Comparison of ENCODE assay signal across 8 cellular contexts in the genomic region with DNA sequence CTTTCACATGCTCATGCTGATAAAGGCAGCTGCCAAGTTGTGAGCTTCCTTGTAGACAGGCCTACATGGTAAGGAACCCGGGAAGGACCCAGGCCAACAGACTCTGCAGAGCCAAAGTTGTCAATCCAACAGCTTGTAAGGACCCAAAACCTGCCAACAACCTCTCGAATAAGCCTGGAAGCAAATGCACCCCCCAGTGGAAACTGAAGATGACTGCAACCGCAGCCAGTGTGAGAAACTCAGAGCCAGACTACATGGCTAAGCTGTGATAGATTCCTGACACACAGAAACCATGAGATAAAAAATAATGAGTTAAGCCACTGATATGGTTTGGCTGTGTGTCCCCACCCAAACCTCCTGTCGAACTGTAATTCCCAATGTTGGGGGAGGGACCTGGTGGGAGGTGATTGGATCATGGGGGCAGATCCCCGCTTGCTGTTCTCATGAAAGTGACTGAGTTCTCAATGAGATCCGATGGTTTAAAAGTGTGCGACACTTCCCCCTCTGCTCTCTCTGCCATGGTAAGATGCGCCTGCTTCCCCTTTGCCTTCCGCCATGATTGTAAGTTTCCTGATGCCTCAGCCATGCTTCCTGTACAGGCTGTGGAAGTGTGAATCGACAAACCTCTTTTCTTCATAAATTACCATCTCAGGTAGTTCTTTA. TPM values are rescaled to one million over a fixed set of nuclear protein-coding genes. Genes with fewer than 3 reads are reported as not detected.
DNase-seq lines count a peak whose midpoint lies in the region; ATAC-seq and TF ChIP-seq lines count a peak whose summit lies in the region.

No MANE protein-coding gene starts in this region.

- H3K4me1 Mint-ChIP-seq in activated CD4-positive, alpha-beta T cell treated with anti-CD3 and anti-CD28 coated beads, Interleukin-2, amount 10 ng/mL, durations not matched to agents 24 days and 14 days = no peaks in the 10 kb centered on the region

- no peaks in the 10 kb centered on the region for H3K9me3 ChIP-seq in stomach

- peaks cover 14% of the 10 kb centered on the region for H3K27me3 Mint-ChIP-seq in activated CD4-positive, alpha-beta T cell treated with anti-CD3 and anti-CD28 coated beads, Interleukin-2, amount 10 ng/mL, durations not matched to agents 24 days and 14 days

- no peak overlapping the region for H3K4me3 ChIP-seq in stomach

- TF ChIP-seq EP300 in stomach (IDR thresholded peaks at IDR 0.05) = no peak

- H3K9me3 Mint-ChIP-seq in activated CD4-positive, alpha-beta T cell treated with anti-CD3 and anti-CD28 coated beads, Interleukin-2, amount 10 ng/mL, durations not matched to agents 24 days and 14 days = no peaks in the 10 kb centered on the region

- peak; percentile 69 for DNase-seq in activated CD4-positive, alpha-beta T cell treated with anti-CD3 and anti-CD28 coated beads, Interleukin-2, amount 10 ng/mL, durations not matched to agents 24 days and 14 days
- no peak for DNase-seq in activated CD4-positive, alpha-beta T cell treated with anti-CD3 and anti-CD28 coated beads, Interleukin-2, amount 50 U/mL, for 1 hour
- DNase-seq in NCI-H226 = peak; percentile 28
- peak; percentile 60 for DNase-seq in cerebellar cortex (ENCODE audit: low spot score)
- DNase-seq in renal cortical epithelial cell (ENCODE audit: low read depth) = peak; percentile 53
- DNase-seq in stomach = no peak

- TF ChIP-seq POLR2A in stomach (IDR thresholded peaks at IDR 0.05) = no peak

- H3K4me3 Mint-ChIP-seq in activated CD4-positive, alpha-beta T cell treated with anti-CD3 and anti-CD28 coated beads, Interleukin-2, amount 10 ng/mL, durations not matched to agents 24 days and 14 days = no peak overlapping the region

- peaks cover 0 to 44% (median 13%) of the 10 kb centered on the region in 3 donors for H3K27me3 ChIP-seq in stomach

- H3K27ac ChIP-seq in stomach = no peak overlapping the region

- ATAC-seq in HG03108 (IDR thresholded peaks at IDR 0.05; ENCODE audit: unreplicated experiment) (no peak), GM21526 (IDR thresholded peaks at IDR 0.05; ENCODE audit: low FRiP score, unreplicated experiment) (no peak)

- no peaks in the 10 kb centered on the region for H3K36me3 ChIP-seq in stomach

- H3K4me1 ChIP-seq in stomach = no peaks in the 10 kb centered on the region

- WGBS in stomach, 5 donors = 48 to 58% (median 52%) methylated on average over 10 of the region's 10 CpGs

- peak in 2 of 7 experiments; percentile 9 to 26 for TF ChIP-seq CTCF in stomach (IDR thresholded peaks at IDR 0.05)

- intact Hi-C loops in activated CD4-positive, alpha-beta T cell treated with anti-CD3 and anti-CD28 coated beads, Interleukin-2, amount 10 ng/mL, durations not matched to agents 24 days and 14 days (cut with micrococcal nuclease) = no loop called here
- intact Hi-C loops in stomach (cut with DNase I; ENCODE audit: low total_unique reads) = no loop called here

- H3K36me3 Mint-ChIP-seq in activated CD4-positive, alpha-beta T cell treated with anti-CD3 and anti-CD28 coated beads, Interleukin-2, amount 10 ng/mL, durations not matched to agents 24 days and 14 days (ENCODE audit: low read depth) = no peaks in the 10 kb centered on the region

- H3K27ac Mint-ChIP-seq in activated CD4-positive, alpha-beta T cell treated with anti-CD3 and anti-CD28 coated beads, Interleukin-2, amount 10 ng/mL, durations not matched to agents 24 days and 14 days = no peak overlapping the region

RNA-seq across cellular contexts. Expression of a gene that starts 18.8 kb away (rescaled TPM):
- total RNA-seq in activated CD4-positive, alpha-beta T cell treated with anti-CD3 and anti-CD28 coated beads, Interleukin-2, amount 10 ng/mL, durations not matched to agents 24 days and 14 days = not detected in 2 replicates
- not detected in 2 replicates for total RNA-seq in renal cortical epithelial cell
- not detected for total RNA-seq in stomach
- not detected for polyA plus RNA-seq in stomach

RNA-seq across cellular contexts. Expression of a gene that starts 20.8 kb away (rescaled TPM):
- total RNA-seq in activated CD4-positive, alpha-beta T cell treated with anti-CD3 and anti-CD28 coated beads, Interleukin-2, amount 10 ng/mL, durations not matched to agents 24 days and 14 days = 0.58 and 0.64 TPM in 2 replicates
- total RNA-seq in renal cortical epithelial cell = 0.35 and 0.87 TPM in 2 replicates
- total RNA-seq in stomach = not detected
- polyA plus RNA-seq in stomach = 1 to 10 TPM; 1.1 to 2.5 (median 2.0) TPM

RNA-seq across cellular contexts. Expression of a gene that starts 23.2 kb away (rescaled TPM):
- total RNA-seq in activated CD4-positive, alpha-beta T cell treated with anti-CD3 and anti-CD28 coated beads, Interleukin-2, amount 10 ng/mL, durations not matched to agents 24 days and 14 days = not detected in 2 replicates
- total RNA-seq in renal cortical epithelial cell (not detected in 2 replicates), stomach (not detected)
- polyA plus RNA-seq in stomach = not detected

RNA-seq across cellular contexts. Expression of a gene that starts 39.5 kb away (rescaled TPM):
- not detected in 2 replicates for total RNA-seq in activated CD4-positive, alpha-beta T cell treated with anti-CD3 and anti-CD28 coated beads, Interleukin-2, amount 10 ng/mL, durations not matched to agents 24 days and 14 days
- total RNA-seq in renal cortical epithelial cell (not detected in 2 replicates), stomach (not detected)
- polyA plus RNA-seq in stomach = 10 to 100 TPM in 1 of 3 donors, 1 to 10 TPM in 2; 2.0 to 25.5 (median 2.6) TPM

RNA-seq across cellular contexts. Expression of a gene that starts 47.6 kb away (rescaled TPM):
- total RNA-seq in activated CD4-positive, alpha-beta T cell treated with anti-CD3 and anti-CD28 coated beads, Interleukin-2, amount 10 ng/mL, durations not matched to agents 24 days and 14 days = not detected in 2 replicates
- total RNA-seq in renal cortical epithelial cell = 0.10 TPM in 1 of 2 replicates, not detected in the other
- total RNA-seq in stomach = not detected
- polyA plus RNA-seq in stomach = not detected

Comparison
In these comparisons a context has a peak if more than half of its experiments do, and no peak if none do; other contexts are left out.
1. DNase-seq: peak in activated CD4-positive, alpha-beta T cell treated with anti-CD3 and anti-CD28 coated beads, Interleukin-2, amount 10 ng/mL, durations not matched to agents 24 days and 14 days (single experiment), NCI-H226 (single experiment), cerebellar cortex (single experiment) and renal cortical epithelial cell (single experiment); none in activated CD4-positive, alpha-beta T cell treated with anti-CD3 and anti-CD28 coated beads, Interleukin-2, amount 50 U/mL, for 1 hour (single experiment) and stomach (single experiment).